Comparison of ENCODE assay signal across 8 cellular contexts in genomic region chr15:96358006-96358794, GRCh38. TPM values are rescaled to one million over a fixed set of nuclear protein-coding genes. Genes with fewer than 3 reads are reported as not detected.
DNase-seq lines count a peak whose midpoint lies in the region; ATAC-seq, FAIRE-seq and TF ChIP-seq lines count a peak whose summit lies in the region.

No MANE protein-coding gene starts in this region.

- H4K20me1 ChIP-seq in K562 (replicated peaks; ENCODE audit: control insufficient read depth, insufficient read depth, low read length): no peaks in the 10 kb centered on the region

- POLR2A ChIA-PET in K562 (lab: Yijun Ruan, JAX): interaction anchor here (0.9 to 1.9 kb wide), 5 partner anchors 9 to 35 kb away, joined by 3 to 6 read pairs (median 5); partner anchors contain the start of gene NR2F2

- peak overlapping the region; percentile 81 for H3K4me3 Mint-ChIP-seq in mesothelial cell of epicardium

- no peak for TF ChIP-seq EP300 in K562 (IDR thresholded peaks at IDR 0.05; ENCODE audit: low read length)

- peak overlapping the region; percentile 91 for H2AFZ ChIP-seq in K562 (ENCODE audit: low read depth, low read length)

- H3K27ac Mint-ChIP-seq in mesothelial cell of epicardium: peak overlapping the region; percentile 64

- peaks cover 82% of the 10 kb centered on the region for H3K27me3 Mint-ChIP-seq in mesothelial cell of epicardium (ENCODE audit: low read depth)

- WGBS in right cardiac atrium: 81% methylated on average over 31 of the region's 31 CpGs
- WGBS in K562 (ENCODE audit: insufficient coverage, low coverage, missing lambda C conversion rate): 89% methylated on average over 19 of the region's 31 CpGs

- in situ Hi-C loops in K562 (cut with MboI): loop anchor here (10.0 kb wide), 1 partner anchor 227 kb away; no protein-coding TSS in a partner anchor

- no peaks in the 10 kb centered on the region for H3K79me2 ChIP-seq in K562 (ENCODE audit: control insufficient read depth, insufficient read depth, low read length)

- TF ChIP-seq CTCF in K562 (IDR thresholded peaks at IDR 0.05 in 2 of 3, conservative IDR thresholded peaks at IDR 0.05 in 1 of 3; ENCODE audit: insufficient read depth in 2 of 3, low read depth in 1 of 3, low read length in 3 of 3): no peak
- TF ChIP-seq CTCF in mesothelial cell of epicardium (IDR thresholded peaks at IDR 0.05; ENCODE audit: unreplicated experiment): no peak
- no peak for TF ChIP-seq CTCF in upper lobe of right lung (IDR thresholded peaks at IDR 0.05)

- CTCF ChIA-PET in K562 (lab: Yijun Ruan, JAX; ENCODE audit: low intra/inter-chr PET ratio): interaction anchor here (0.7 kb wide), 1 partner anchor 1412 kb away, joined by 3 read pairs; no protein-coding TSS in a partner anchor

- H3K27me3 ChIP-seq in right cardiac atrium (ENCODE audit: control insufficient read depth, insufficient read depth): no peaks in the 10 kb centered on the region
- H3K27me3 ChIP-seq in K562 (ENCODE audit: control insufficient read depth in 2 of 2, insufficient read depth in 2 of 2, low read length in 2 of 2): no peaks in the 10 kb centered on the region
- H3K27me3 ChIP-seq in upper lobe of right lung: peaks cover 67% of the 10 kb centered on the region

- H3K9me3 ChIP-seq in right cardiac atrium (ENCODE audit: control insufficient read depth, low read length) (no peaks in the 10 kb centered on the region), K562 (replicated peaks; ENCODE audit: control insufficient read depth, insufficient read depth, low read depth, low read length) (no peaks in the 10 kb centered on the region), upper lobe of right lung (no peaks in the 10 kb centered on the region)

- H3K36me3 ChIP-seq in K562 (ENCODE audit: control insufficient read depth, insufficient read depth, low read length): no peaks in the 10 kb centered on the region
- H3K36me3 ChIP-seq in upper lobe of right lung: no peaks in the 10 kb centered on the region

- peak overlapping the region; percentile 49 to 74; a peak in 3 of 4 replicates for H3K9ac ChIP-seq in K562 (ENCODE audit: insufficient read depth in 1 of 2, low read depth in 2 of 2, low read length in 2 of 2)

- H3K36me3 Mint-ChIP-seq in mesothelial cell of epicardium: no peaks in the 10 kb centered on the region

- TF ChIP-seq POLR2A in K562 (conservative IDR thresholded peaks at IDR 0.05): no peak

- peaks cover 41% of the 10 kb centered on the region for H3K4me1 Mint-ChIP-seq in mesothelial cell of epicardium

- TF ChIP-seq RAD21 in K562 (CRISPR knock-in tag; conservative IDR thresholded peaks at IDR 0.05 in 1 of 2, IDR thresholded peaks at IDR 0.05 in 1 of 2): no peak

- FAIRE-seq in K562 (lab: Jason Lieb, UNC): no peak

- H3K27ac ChIP-seq in right cardiac atrium (ENCODE audit: low read length): no peak overlapping the region
- no peak overlapping the region; the same call in 2 of the 3 replicates for H3K27ac ChIP-seq in K562 (ENCODE audit: extremely low read depth, low read depth, low read length)
- H3K27ac ChIP-seq in upper lobe of right lung: peak overlapping the region; percentile 24

- intact Hi-C loops in right cardiac atrium (cut with DNase I) (loop anchor here (2.0 to 10.0 kb wide), 4 partner anchors 219 to 877 kb away; no protein-coding TSS in a partner anchor), left ventricle myocardium superior (cut with micrococcal nuclease) (no loop called here), K562 (cut with micrococcal nuclease) (loop anchor here (5.0 kb wide), 1 partner anchor 104 kb away; no protein-coding TSS in a partner anchor), upper lobe of right lung (cut with DNase I) (no loop called here)

- TSS peak; percentile 56 for BruUV-seq in K562 (replicated peaks; lab: Mats Ljungman, UMichigan)

- H3K9me3 Mint-ChIP-seq in mesothelial cell of epicardium: no peaks in the 10 kb centered on the region

- DNase-seq in right cardiac atrium (peak in 2 of 3 donors; percentile 47 to 63), left ventricle myocardium superior (no peak), K562 (ENCODE audit: extremely low read depth in 1 of 4, low spot score in 3 of 4) (no peak), mesothelial cell of epicardium (ENCODE audit: low spot score in 2 of 2, unreplicated experiment in 2 of 2) (no peak), upper lobe of right lung (no peak), NCI-H510A (lab: John Stamatoyannopoulos, UW) (no peak)
- DNase-seq in stimulated activated CD4-positive, alpha-beta T cell treated with anti-CD3 and anti-CD28 coated beads, Interleukin-4, amount 100 ng/mL, for 4 hours: no peak

- H3K9me1 ChIP-seq in K562 (ENCODE audit: control insufficient read depth, insufficient read depth, low read length): peaks cover 3% of the 10 kb centered on the region

- H3K4me2 ChIP-seq in K562 (ENCODE audit: insufficient read depth, low read length): peak overlapping the region; percentile 60

- H3K4me3 ChIP-seq in right cardiac atrium (ENCODE audit: low read length): peak overlapping the region; percentile 58
- no peak overlapping the region for H3K4me3 ChIP-seq in K562
- H3K4me3 ChIP-seq in upper lobe of right lung: peak overlapping the region; percentile 64

- ATAC-seq in right cardiac atrium (no peak), left ventricle myocardium superior (no peak), K562 (no peak), upper lobe of right lung (no peak), GM18519 (IDR thresholded peaks at IDR 0.05; ENCODE audit: low FRiP score, unreplicated experiment) (no peak)

- peaks cover 4% of the 10 kb centered on the region for H3K4me1 ChIP-seq in right cardiac atrium (ENCODE audit: control insufficient read depth, insufficient read depth, low read length)
- peaks cover 15 to 44% of the 10 kb centered on the region in 2 experiments for H3K4me1 ChIP-seq in K562 (replicated peaks in 1 of 2; ENCODE audit: control insufficient read depth in 2 of 2, insufficient read depth in 2 of 2, low read length in 2 of 2)
- H3K4me1 ChIP-seq in upper lobe of right lung: peaks cover 20% of the 10 kb centered on the region

TF ChIP-seq in K562, 482 proteins besides CTCF, POLR2A, EP300 and RAD21 (continues in another document):
- TF ChIP-seq ZBTB33 (CRISPR knock-in tag; IDR thresholded peaks at IDR 0.05): peak; percentile 67; the same call in 1 of the 2 replicates
- TF ChIP-seq CEBPB (tag; IDR thresholded peaks at IDR 0.05): 0 out of 2 replicates have a peak, but pooled peaks have one; percentile 15

RNA-seq across cellular contexts. Expression of gene NR2F2, which starts 27.7 kb away (rescaled TPM):
- 10 to 100 TPM; 44.3 to 68.6 (median 54.8) TPM for total RNA-seq in right cardiac atrium
- polyA plus RNA-seq in right cardiac atrium: 43.0 TPM
- total RNA-seq in left ventricle myocardium superior: 18.0 TPM
- 16.8 and 21.5 TPM in 2 replicates for total RNA-seq in K562 (2011; cell fraction: chromatin; rRNA removed; ENCODE audit: low replicate concordance)
- 10.5 and 13.2 TPM in 2 replicates for total RNA-seq in K562 (2011; cell fraction: nucleolus; rRNA removed)
- 14.2 and 23.5 TPM in 2 replicates for total RNA-seq in K562 (2011; cell fraction: nucleoplasm; rRNA removed)
- 6.8 and 8.3 TPM in 2 replicates for total RNA-seq in K562 (2014; rRNA removed)
- 8.3 and 9.9 TPM in 2 replicates for total RNA-seq in K562 (2014; rRNA removed; fragmentation: Illumina TruSeq; extraction: Trizol)
- 11.9 and 13.1 TPM in 2 replicates for total RNA-seq in K562 (2015; rRNA removed; fragmentation: Illumina TruSeq; extraction: Trizol)
- total RNA-seq in K562 (2021): 49.7 and 51.8 TPM in 2 replicates
- polyA plus RNA-seq in K562 (2011; rRNA removed): 6.0 and 10.9 TPM in 2 replicates
- polyA plus RNA-seq in K562 (2011; cell fraction: cytosol; rRNA removed): 7.7 and 13.7 TPM in 2 replicates
- polyA plus RNA-seq in K562 (2011; cell fraction: nucleus; rRNA removed): 11.9 and 16.2 TPM in 2 replicates
- polyA plus RNA-seq in K562 (2012): 35.3 and 71.0 TPM in 2 replicates
- 41.0 and 41.5 TPM in 2 replicates for polyA plus RNA-seq in K562 (2014; fragmentation: Illumina TruSeq; extraction: Trizol)
- 10 to 100 TPM in 1 of 2 experiments, 1 to 10 TPM in 1; 9.7 to 11.1 TPM for polyA plus RNA-seq in K562 (2014; fragmentation: Nextera tagmentation; extraction: Ambion mirVana)
- polyA plus RNA-seq in K562 (2014; rRNA removed): 21.8 and 24.2 TPM in 2 replicates
- 5.4 TPM in 2 replicates for polyA minus RNA-seq in K562 (2011; rRNA and poly(A)+ RNA removed)
- polyA minus RNA-seq in K562 (2011; cell fraction: cytosol; rRNA and poly(A)+ RNA removed): 17.7 and 27.6 TPM in 2 replicates
- polyA minus RNA-seq in K562 (2011; cell fraction: nucleus; rRNA and poly(A)+ RNA removed): 9.8 and 9.9 TPM in 2 replicates
- 126 to 134 TPM (median 128 TPM) in 3 replicates for total RNA-seq in mesothelial cell of epicardium
- total RNA-seq in upper lobe of right lung: 88.1 TPM

Comparison
In these comparisons a context has a peak if more than half of its experiments do, and no peak if none do; other contexts are left out.
1. DNase-seq: peak in right cardiac atrium (2 of 3); none in left ventricle myocardium superior (single experiment), K562 (0 of 4), mesothelial cell of epicardium (0 of 2), upper lobe of right lung (single experiment), stimulated activated CD4-positive, alpha-beta T cell treated with anti-CD3 and anti-CD28 coated beads, Interleukin-4, amount 100 ng/mL, for 4 hours (0 of 2) and NCI-H510A (single experiment).
2. intact Hi-C loops: an anchor here in right cardiac atrium (2.0 to 10.0 kb wide) and K562 (5.0 kb wide); none called in left ventricle myocardium superior and upper lobe of right lung.